ENCODE assay signal across 8 cellular contexts in genomic region chr6:3251462-3252314, GRCh38. TPM values are rescaled to one million over a fixed set of nuclear protein-coding genes. Genes with fewer than 3 reads are reported as not detected.
DNase-seq lines count a peak whose midpoint lies in the region; ATAC-seq, FAIRE-seq and TF ChIP-seq lines count a peak whose summit lies in the region.

No MANE protein-coding gene starts in this region.

- intact Hi-C loops in dorsolateral prefrontal cortex (cut with DNase I): loop anchor here (1.0 to 10.0 kb wide), 4 partner anchors 89 to 257 kb away; partner anchors contain the start of genes NQO2 (in 1 of the 2) and TUBB2A (in 1 of the 2)

- peak; percentile 71 for ATAC-seq in HG03521 (IDR thresholded peaks at IDR 0.05; ENCODE audit: unreplicated experiment)

- DNase-seq in 8988T: peak; percentile 90
- peak; percentile 76 for DNase-seq in GM18507 (ENCODE audit: extremely low spot score, insufficient read length, low read depth)
- DNase-seq in NCI-H774 (lab: John Stamatoyannopoulos, UW): peak; percentile 74
- peak; percentile 74 to 77 for DNase-seq in activated CD4-positive, alpha-beta T cell treated with anti-CD3 and anti-CD28 coated beads, Interleukin-2, amount 50 U/mL, for 4 hours
- peak; percentile 74 to 91 (median 84) for DNase-seq in dorsolateral prefrontal cortex
- DNase-seq in medulla oblongata (ENCODE audit: extremely low spot score): peak; percentile 91
- peak; percentile 59 for DNase-seq in stimulated activated CD8-positive, alpha-beta memory T cell treated with anti-CD3 and anti-CD28 coated beads, Interleukin-12 subunit alpha, Interleukin-12 subunit beta, amount 100 ng/mL, for 4 hours (ENCODE audit: low read depth)

- H3K4me3 ChIP-seq in dorsolateral prefrontal cortex: peak overlapping the region in 35 of 59 donors; percentile 0 to 57 (median 23)

- peak; percentile 74 for FAIRE-seq in GM18507 (lab: Jason Lieb, UNC)

- TF ChIP-seq CTCF in dorsolateral prefrontal cortex (IDR thresholded peaks at IDR 0.05 in 54 of 56, conservative IDR thresholded peaks at IDR 0.05 in 2 of 56; ENCODE audit: low read depth in 1 of 56, partially characterized antibody in 56 of 56): peak; percentile 91 to 99 (median 98)

- H3K27ac ChIP-seq in dorsolateral prefrontal cortex: peak overlapping the region in 33 of 59 donors; percentile 4 to 77 (median 36)

- no peaks in the 10 kb centered on the region for H3K27me3 ChIP-seq in dorsolateral prefrontal cortex

RNA-seq across cellular contexts. Expression of gene PSMG4, which starts 7.1 kb away (rescaled TPM):
- 10 to 100 TPM; 17.1 to 34.4 (median 25.3) TPM for total RNA-seq in dorsolateral prefrontal cortex

RNA-seq across cellular contexts. Expression of gene TUBB2B, which starts 24.2 kb away (rescaled TPM):
- total RNA-seq in dorsolateral prefrontal cortex: 100 to 1,000 TPM in 108 of 120 experiments, 10 to 100 TPM in 12; 53.6 to 634 (median 180) TPM

Comparison
In these comparisons a context has a peak if more than half of its experiments do, and no peak if none do; other contexts are left out.
1. Peak in every context shown above with its lines: DNase-seq, ATAC-seq, H3K4me3 ChIP-seq and H3K27ac ChIP-seq.